ENCODE assay signal across 17 cellular contexts in genomic region chr12:95533985-95534384, GRCh38.
"Had no signal": no experiment of that assay in that cellular context is flagged by ENCODE, and none has a peak within 500 bp of the region (broad histone marks: within the 10 kb centered on the region; RNA-seq: fewer than 3 reads in every experiment).

No MANE protein-coding gene starts in this region.

- H3K4me3 Mint-ChIP-seq: activated naive CD8-positive, alpha-beta T cell treated with anti-CD3 and anti-CD28 coated beads, Interleukin-2, amount 50 U/mL, for 24 hours; activated T-helper 1 cell treated with anti-CD3 and anti-CD28 coated beads, Interleukin-12 subunit alpha, Interleukin-12 subunit beta, Interleukin-2, Interleukin-4 antibody, amounts not matched to agents 30 ng/mL and 10 ng/mL and 1 ng/mL, durations not matched to agents 14 hours and 24 hours and 36 hours; endodermal cell; mesothelial cell of epicardium; neural progenitor cell had no signal

- DNase-seq: activated CD4-positive, alpha-beta T cell treated with anti-CD3 and anti-CD28 coated beads, Interleukin-2, amount 50 U/mL, for 1 hour; activated CD8-positive, alpha-beta memory T cell treated with anti-CD3 and anti-CD28 coated beads for 24 hours; activated naive CD8-positive, alpha-beta T cell treated with anti-CD3 and anti-CD28 coated beads, Interleukin-2, amount 50 U/mL, for 24 hours; dorsolateral prefrontal cortex; endodermal cell; heart right ventricle; left cardiac atrium; stimulated activated CD4-positive, alpha-beta T cell treated with anti-CD3 and anti-CD28 coated beads, Interleukin-15, amount 100 ng/mL, for 24 hours; stimulated activated CD4-positive, alpha-beta T cell treated with anti-CD3 and anti-CD28 coated beads, Interleukin-4, amount 100 ng/mL, for 1 hour; T-helper 9 cell; transverse colon had no signal

- H3K27ac ChIP-seq: ascending aorta, dorsolateral prefrontal cortex, heart right ventricle, neural progenitor cell, skin epidermis, transverse colon had no signal

- H3K27ac Mint-ChIP-seq: activated naive CD8-positive, alpha-beta T cell treated with anti-CD3 and anti-CD28 coated beads, Interleukin-2, amount 50 U/mL, for 24 hours; activated T-helper 1 cell treated with anti-CD3 and anti-CD28 coated beads, Interleukin-12 subunit alpha, Interleukin-12 subunit beta, Interleukin-2, Interleukin-4 antibody, amounts not matched to agents 30 ng/mL and 10 ng/mL and 1 ng/mL, durations not matched to agents 14 hours and 24 hours and 36 hours; endodermal cell; mesothelial cell of epicardium; neural progenitor cell had no signal

- H3K4me2 ChIP-seq: neural progenitor cell had no signal

- H3K9ac ChIP-seq: neural progenitor cell had no signal

- H3K4me1 ChIP-seq: ascending aorta, heart right ventricle had no signal

- H2AFZ ChIP-seq: neural progenitor cell had no signal

- H3K4me3 ChIP-seq: ascending aorta, dorsolateral prefrontal cortex, heart right ventricle, lung, neural progenitor cell, skin epidermis, transverse colon had no signal

- H3K36me3 ChIP-seq: ascending aorta, heart right ventricle, transverse colon had no signal

- H3K9me3 Mint-ChIP-seq: activated naive CD8-positive, alpha-beta T cell treated with anti-CD3 and anti-CD28 coated beads, Interleukin-2, amount 50 U/mL, for 24 hours; activated T-helper 1 cell treated with anti-CD3 and anti-CD28 coated beads, Interleukin-12 subunit alpha, Interleukin-12 subunit beta, Interleukin-2, Interleukin-4 antibody, amounts not matched to agents 30 ng/mL and 10 ng/mL and 1 ng/mL, durations not matched to agents 14 hours and 24 hours and 36 hours; endodermal cell; mesothelial cell of epicardium; neural progenitor cell had no signal

- ATAC-seq: activated naive CD8-positive, alpha-beta T cell treated with anti-CD3 and anti-CD28 coated beads, Interleukin-2, amount 50 U/mL, for 24 hours had no signal

- H3K36me3 Mint-ChIP-seq: mesothelial cell of epicardium had no signal

- H3K27me3 ChIP-seq: ascending aorta, dorsolateral prefrontal cortex, heart right ventricle, neural progenitor cell, transverse colon had no signal

- H3K9me3 ChIP-seq: ascending aorta, heart right ventricle, transverse colon had no signal

- H3K27me3 Mint-ChIP-seq: activated naive CD8-positive, alpha-beta T cell treated with anti-CD3 and anti-CD28 coated beads, Interleukin-2, amount 50 U/mL, for 24 hours had no signal
